8 cellular contexts compared by ENCODE assay signal in genomic region chr2:109513749-109514588, GRCh38.
A peak's percentile ranks its signal among the peaks of the same experiment; 100 is the strongest.
DNase-seq lines count a peak whose midpoint lies in the region; ATAC-seq and TF ChIP-seq lines count a peak whose summit lies in the region.

No MANE protein-coding gene starts in this region.

- H3K4me3 ChIP-seq in choroid plexus epithelial cell (ENCODE audit: low read depth, low read length) = no peak overlapping the region

- peak; percentile 70 for ATAC-seq in GM21360 (IDR thresholded peaks at IDR 0.05; ENCODE audit: unreplicated experiment)
- ATAC-seq in HG03521 (IDR thresholded peaks at IDR 0.05; ENCODE audit: unreplicated experiment) = peak; percentile 60

- DNase-seq in ELR (ENCODE audit: low read depth) (peak; percentile 89), choroid plexus epithelial cell (ENCODE audit: low read depth) (peak; percentile 93), non-pigmented ciliary epithelial cell (ENCODE audit: low read depth) (peak; percentile 63), NCI-H345 (lab: John Stamatoyannopoulos, UW) (no peak), NCI-H2029 (lab: John Stamatoyannopoulos, UW) (no peak), T-helper 9 cell (no peak)

- TF ChIP-seq CTCF in choroid plexus epithelial cell (conservative IDR thresholded peaks at IDR 0.05; ENCODE audit: low read depth, low read length) = no peak

Comparison
In these comparisons a context has a peak if more than half of its experiments do, and no peak if none do; other contexts are left out.
1. DNase-seq: peak in ELR (single experiment), choroid plexus epithelial cell (single experiment) and non-pigmented ciliary epithelial cell (single experiment); none in NCI-H345 (single experiment), NCI-H2029 (single experiment) and T-helper 9 cell (single experiment).